Comparison of ENCODE assay signal across 9 cellular contexts in genomic region chr5:114360816-114361723, GRCh38. TPM values are rescaled to one million over a fixed set of nuclear protein-coding genes. Genes with fewer than 3 reads are reported as not detected.
DNase-seq lines count a peak whose midpoint lies in the region; ATAC-seq and TF ChIP-seq lines count a peak whose summit lies in the region.
"Had no signal": no experiment of that assay in that cellular context is flagged by ENCODE, and none has a peak within 500 bp of the region (broad histone marks: within the 10 kb centered on the region; RNA-seq: fewer than 3 reads in every experiment).

No MANE protein-coding gene starts in this region.

- WGBS in lung, 2 donors = 1% methylated on average over 67 to 78 of the region's 78 CpGs
- WGBS in upper lobe of left lung, 2 donors = 1 to 2% methylated on average over 15 to 47 of the region's 78 CpGs

- peak overlapping the region; percentile 29 for H3K27ac ChIP-seq in cingulate gyrus (ENCODE audit: low read depth, low read length)
- H3K27ac ChIP-seq in lung (ENCODE audit: low read depth in 1 of 2, low read length in 1 of 2) = peak overlapping the region in 1 of 2 donors; percentile 30
- peak overlapping the region in 2 of 4 donors; percentile 46 to 71 for H3K27ac ChIP-seq in upper lobe of left lung

- DNase-seq in DMS53 treated with DMSO at 0.1 percent for 48 hours (lab: John Stamatoyannopoulos, UW; ENCODE audit: unreplicated experiment) (peak; percentile 34), NCI-H1105 treated with DMSO at 0.1 percent for 48 hours (lab: John Stamatoyannopoulos, UW) (peak; percentile 50), lung (ENCODE audit: low spot score) (no peak), upper lobe of left lung (peak in 1 of 2 donors; percentile 85)
- no peak for DNase-seq in activated CD4-positive, alpha-beta T cell treated with anti-CD3 and anti-CD28 coated beads, Interleukin-2, amount 50 U/mL, for 1 hour

- peaks cover 0 to 9% of the 10 kb centered on the region in 2 donors for H3K4me1 ChIP-seq in lung (ENCODE audit: control insufficient read depth in 2 of 2, insufficient read depth in 2 of 2, low read length in 2 of 2)
- peaks cover 23 to 39% (median 29%) of the 10 kb centered on the region in 4 donors for H3K4me1 ChIP-seq in upper lobe of left lung

- TF ChIP-seq CTCF in lung (IDR thresholded peaks at IDR 0.05; ENCODE audit: control extremely low read depth, extremely low read depth) (no peak), upper lobe of left lung (IDR thresholded peaks at IDR 0.05) (peak in 1 of 6 experiments; percentile 26)

- TF ChIP-seq EP300 in upper lobe of left lung (IDR thresholded peaks at IDR 0.05) = no peak

- H3K4me3 ChIP-seq in lung (peak overlapping the region; percentile 77), upper lobe of left lung (peak overlapping the region; percentile 18 to 75 (median 62))
- H3K4me3 ChIP-seq: K562 had no signal

- H3K9me3 ChIP-seq in lung (ENCODE audit: control insufficient read depth in 2 of 2, insufficient read depth in 1 of 2, low read length in 1 of 2) (peaks cover 0 to 2% of the 10 kb centered on the region in 2 donors), upper lobe of left lung (no peaks in the 10 kb centered on the region)

- ATAC-seq in GM21528 (IDR thresholded peaks at IDR 0.05; ENCODE audit: low FRiP score, unreplicated experiment) (peak; percentile 39), lung (ENCODE audit: insufficient read depth, low FRiP score) (no peak), upper lobe of left lung (ENCODE audit: low FRiP score in 2 of 2) (peak; percentile 22 to 37), HG02981 (IDR thresholded peaks at IDR 0.05; ENCODE audit: unreplicated experiment) (no peak)
- ATAC-seq: K562 had no signal

- H3K36me3 ChIP-seq in lung (ENCODE audit: control insufficient read depth in 2 of 2, insufficient read depth in 2 of 2, low read length in 2 of 2) (no peaks in the 10 kb centered on the region), upper lobe of left lung (no peaks in the 10 kb centered on the region)

- H3K27me3 ChIP-seq in lung (ENCODE audit: control insufficient read depth, insufficient read depth) (peaks cover 3% of the 10 kb centered on the region), upper lobe of left lung (peaks cover 0 to 25% (median 12%) of the 10 kb centered on the region in 4 donors)

- no peak for TF ChIP-seq POLR2A in upper lobe of left lung (IDR thresholded peaks at IDR 0.05)

RNA-seq across cellular contexts. Expression of gene KCNN2, which starts 0.8 kb away (rescaled TPM):
- total RNA-seq in lung (1 to 10 TPM; 2.0 to 4.9 TPM), upper lobe of left lung (1 to 10 TPM in 5 of 6 donors, under 1 TPM in 1; 0.55 to 3.2 (median 1.9) TPM)
- polyA plus RNA-seq in lung = 1 to 10 TPM in 1 of 2 donors, under 1 TPM in 1; 0.74 to 2.7 TPM
- polyA plus RNA-seq: K562 had no signal

Comparison
In these comparisons a context has a peak if more than half of its experiments do, and no peak if none do; other contexts are left out.
1. DNase-seq: peak in DMS53 treated with DMSO at 0.1 percent for 48 hours (single experiment) and NCI-H1105 treated with DMSO at 0.1 percent for 48 hours (single experiment); none in lung (single experiment) and activated CD4-positive, alpha-beta T cell treated with anti-CD3 and anti-CD28 coated beads, Interleukin-2, amount 50 U/mL, for 1 hour (single experiment).
2. ATAC-seq: peak in GM21528 (single experiment) and upper lobe of left lung (2 of 2); none in lung (single experiment) and HG02981 (single experiment).